In the genomic region with DNA sequence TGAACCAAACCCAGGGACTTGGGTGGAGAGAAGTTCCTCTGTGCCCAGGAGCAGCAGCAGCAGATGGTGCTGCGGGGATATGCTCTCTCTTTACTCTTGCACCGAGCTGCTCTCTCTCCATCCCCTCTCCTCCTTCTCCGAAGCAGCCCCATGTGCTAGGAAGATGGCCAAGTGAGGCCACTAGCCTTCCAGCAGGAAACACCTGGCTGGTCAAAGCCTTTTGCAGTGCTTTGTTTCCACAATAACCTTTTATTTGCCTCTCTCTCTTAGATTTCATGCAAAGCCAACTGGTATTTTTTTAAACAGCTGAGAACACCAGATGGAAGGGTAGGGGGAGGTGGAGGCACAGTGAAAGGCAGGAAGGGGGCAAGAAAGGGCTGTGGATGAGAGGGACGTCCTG, we compare ENCODE assay signal across 22 cellular contexts.
DNase-seq lines count a peak whose midpoint lies in the region; ATAC-seq and TF ChIP-seq lines count a peak whose summit lies in the region.
"Had no signal": no experiment of that assay in that cellular context is flagged by ENCODE, and none has a peak within 500 bp of the region (broad histone marks: within the 10 kb centered on the region; RNA-seq: fewer than 3 reads in every experiment).

No MANE protein-coding gene starts in this region.

- no peak overlapping the region for H3K27ac Mint-ChIP-seq in Calu3 (ENCODE audit: unreplicated experiment)
- H3K27ac Mint-ChIP-seq: activated CD4-positive, alpha-beta T cell treated with anti-CD3 and anti-CD28 coated beads for 36 hours; activated naive CD8-positive, alpha-beta T cell treated with anti-CD3 and anti-CD28 coated beads, Interleukin-2, amount 50 U/mL, for 24 hours; CD4-positive, alpha-beta memory T cell; stimulated activated naive CD8-positive, alpha-beta T cell treated with anti-CD3 and anti-CD28 coated beads, Interleukin-15, Interleukin-2, amounts not matched to agents 100 ng/mL and 50 ng/mL, for 24 hours had no signal

- no peak overlapping the region for H3K4me2 ChIP-seq in mesendoderm (ENCODE audit: low read length)
- H3K4me2 ChIP-seq: SK-N-SH had no signal

- H3K4me3 Mint-ChIP-seq in Calu3 (ENCODE audit: low read depth, unreplicated experiment), result no peak overlapping the region
- H3K4me3 Mint-ChIP-seq: activated CD4-positive, alpha-beta T cell treated with anti-CD3 and anti-CD28 coated beads for 36 hours; activated naive CD8-positive, alpha-beta T cell treated with anti-CD3 and anti-CD28 coated beads, Interleukin-2, amount 50 U/mL, for 24 hours; CD4-positive, alpha-beta memory T cell; stimulated activated naive CD8-positive, alpha-beta T cell treated with anti-CD3 and anti-CD28 coated beads, Interleukin-15, Interleukin-2, amounts not matched to agents 100 ng/mL and 50 ng/mL, for 24 hours had no signal

- H3K27me3 Mint-ChIP-seq in Calu3 (ENCODE audit: unreplicated experiment), result peaks cover 54% of the 10 kb centered on the region

- intact Hi-C loops in Calu3 (cut with micrococcal nuclease; ENCODE audit: unreplicated experiment) (loop anchor here (5.0 kb wide), 3 partner anchors 87 to 892 kb away; no protein-coding TSS in a partner anchor), gastrocnemius medialis (cut with DNase I; ENCODE audit: low total_unique reads) (loop anchor here (10.0 kb wide), 3 partner anchors 129 to 389 kb away; no protein-coding TSS in a partner anchor)

- H3K79me1 ChIP-seq in mesendoderm (ENCODE audit: low read length), result no peaks in the 10 kb centered on the region

- no peak overlapping the region for H3K4ac ChIP-seq in mesendoderm (ENCODE audit: low read depth, low read length)

- no peaks in the 10 kb centered on the region for H3K79me2 ChIP-seq in mesendoderm (ENCODE audit: control insufficient read depth, insufficient read depth, low read length)

- no peaks in the 10 kb centered on the region for H3K36me3 Mint-ChIP-seq in Calu3 (ENCODE audit: insufficient read depth, unreplicated experiment)
- H3K36me3 Mint-ChIP-seq: CD4-positive, alpha-beta memory T cell had no signal

- H4K8ac ChIP-seq in mesendoderm (ENCODE audit: low read depth, low read length), result no peak overlapping the region

- in situ Hi-C loops in gastrocnemius medialis (cut with MboI; ENCODE audit: low sequenced_read_pairs in 4 of 4), result loop anchor here in 1 of 4 donors (10.0 to 25.0 kb wide), 2 partner anchors 259 to 887 kb away; no protein-coding TSS in a partner anchor

- H3K23ac ChIP-seq in mesendoderm (ENCODE audit: low read length), result no peak overlapping the region

- H3K56ac ChIP-seq in mesendoderm (ENCODE audit: low read length), result peak overlapping the region; percentile 35

- DNase-seq in DMS53 (lab: John Stamatoyannopoulos, UW) (peak; percentile 77), NCI-H2196 (lab: John Stamatoyannopoulos, UW; ENCODE audit: unreplicated experiment) (peak; percentile 25), dermis blood vessel endothelial cell (peak; percentile 79), mesendoderm (no peak), glomerular visceral epithelial cell (ENCODE audit: extremely low spot score) (no peak), Calu3 (no peak), gastrocnemius medialis (no peak)
- DNase-seq: activated CD4-positive, alpha-beta T cell treated with anti-CD3 and anti-CD28 coated beads for 36 hours; activated gamma-delta T cell; activated naive CD8-positive, alpha-beta T cell treated with anti-CD3 and anti-CD28 coated beads, Interleukin-2, amount 50 U/mL, for 24 hours; body of pancreas; CD4-positive, alpha-beta memory T cell; Kasumi-1; lower lobe of right lung; NCI-H2029 treated with DMSO at 0.1 percent for 48 hours; psoas muscle; SK-N-SH had no signal

- no peak overlapping the region for H2BK120ac ChIP-seq in mesendoderm (ENCODE audit: low read depth, low read length)

- no peak overlapping the region for H4K5ac ChIP-seq in mesendoderm (ENCODE audit: low read length)

- ATAC-seq in gastrocnemius medialis, result no peak
- ATAC-seq: activated CD4-positive, alpha-beta T cell treated with anti-CD3 and anti-CD28 coated beads for 36 hours; activated naive CD8-positive, alpha-beta T cell treated with anti-CD3 and anti-CD28 coated beads, Interleukin-2, amount 50 U/mL, for 24 hours; body of pancreas; GM12878; HepG2; lower lobe of right lung; psoas muscle had no signal

- no peak for TF ChIP-seq POLR2A in gastrocnemius medialis (IDR thresholded peaks at IDR 0.05)

- no peak overlapping the region for H3K18ac ChIP-seq in mesendoderm (ENCODE audit: low read length)

- H3K4me1 ChIP-seq in mesendoderm (ENCODE audit: control insufficient read depth, low read depth, low read length), result peaks cover 3% of the 10 kb centered on the region
- H3K4me1 ChIP-seq in gastrocnemius medialis, result no peaks in the 10 kb centered on the region
- H3K4me1 ChIP-seq: HAP-1, psoas muscle, vagina had no signal

- BruUV-seq in Calu3 (replicated peaks; lab: Mats Ljungman, UMichigan), result no TSS peak

- H2BK5ac ChIP-seq in mesendoderm (ENCODE audit: low read length), result no peak overlapping the region

- CTCF ChIA-PET in Calu3 (lab: Charles Lee), result no interaction called here

- H3K9me3 ChIP-seq in gastrocnemius medialis, result no peaks in the 10 kb centered on the region
- H3K9me3 ChIP-seq: body of pancreas, HAP-1, lower lobe of right lung, psoas muscle, SK-N-SH, vagina had no signal

- H3K4me1 Mint-ChIP-seq in Calu3 (ENCODE audit: low read depth, unreplicated experiment), result no peaks in the 10 kb centered on the region

- H3K9me3 Mint-ChIP-seq in Calu3 (ENCODE audit: low read depth, unreplicated experiment), result peaks cover 4% of the 10 kb centered on the region
- H3K9me3 Mint-ChIP-seq: activated naive CD8-positive, alpha-beta T cell treated with anti-CD3 and anti-CD28 coated beads, Interleukin-2, amount 50 U/mL, for 24 hours; stimulated activated naive CD8-positive, alpha-beta T cell treated with anti-CD3 and anti-CD28 coated beads, Interleukin-15, Interleukin-2, amounts not matched to agents 100 ng/mL and 50 ng/mL, for 24 hours had no signal

- TF ChIP-seq CTCF in Calu3 (IDR thresholded peaks at IDR 0.05; ENCODE audit: unreplicated experiment), result no peak
- no peak for TF ChIP-seq CTCF in gastrocnemius medialis (IDR thresholded peaks at IDR 0.05 in 4 of 5, conservative IDR thresholded peaks at IDR 0.05 in 1 of 5)

- no peak overlapping the region for H2BK15ac ChIP-seq in mesendoderm (replicated peaks; ENCODE audit: low read depth)

- H3K4me3 ChIP-seq in mesendoderm (ENCODE audit: low read length) (no peak overlapping the region), gastrocnemius medialis (no peak overlapping the region)
- H3K4me3 ChIP-seq: body of pancreas, GM12878, HAP-1, lower lobe of right lung, psoas muscle, vagina had no signal

- no peak overlapping the region for H2AK5ac ChIP-seq in mesendoderm (ENCODE audit: low read length)

- no peak overlapping the region for H3K9ac ChIP-seq in mesendoderm (ENCODE audit: low read length)
- H3K9ac ChIP-seq: SK-N-SH had no signal

- H3K27me3 ChIP-seq in mesendoderm (ENCODE audit: insufficient read depth, low read length, poor library complexity), result no peaks in the 10 kb centered on the region
- H3K27me3 ChIP-seq in gastrocnemius medialis, result no peaks in the 10 kb centered on the region
- H3K27me3 ChIP-seq: body of pancreas, vagina had no signal

- no peaks in the 10 kb centered on the region for H3K36me3 ChIP-seq in mesendoderm (ENCODE audit: control insufficient read depth, insufficient read depth, low read length)
- H3K36me3 ChIP-seq in gastrocnemius medialis, result no peaks in the 10 kb centered on the region
- H3K36me3 ChIP-seq: HAP-1, lower lobe of right lung, vagina had no signal

- WGBS in mesendoderm (ENCODE audit: extremely low coverage, insufficient coverage, low lambda C conversion rate), result no CpG with 5 or more reads among the region's 4 CpGs

- H3K27ac ChIP-seq in mesendoderm (ENCODE audit: low read depth, low read length) (no peak overlapping the region), gastrocnemius medialis (no peak overlapping the region)
- H3K27ac ChIP-seq: body of pancreas, lower lobe of right lung, psoas muscle, vagina had no signal

Comparison
In these comparisons a context has a peak if more than half of its experiments do, and no peak if none do; other contexts are left out.
1. DNase-seq: peak in DMS53 (single experiment), NCI-H2196 (single experiment) and dermis blood vessel endothelial cell (single experiment); none in mesendoderm (single experiment), glomerular visceral epithelial cell (single experiment), Calu3 (single experiment) and gastrocnemius medialis (0 of 2).